ENCODE assay signal across 25 cellular contexts in genomic region chr13:56349866-56350265, GRCh38.
"Had no signal": no experiment of that assay in that cellular context is flagged by ENCODE, and none has a peak within 500 bp of the region (broad histone marks: within the 10 kb centered on the region; RNA-seq: fewer than 3 reads in every experiment).

No MANE protein-coding gene starts in this region.

- ATAC-seq: naive thymus-derived CD8-positive, alpha-beta T cell; natural killer cell treated with Interleukin-12 subunit alpha and Interleukin-12 subunit beta and Interleukin-15 and Interleukin-18, amount 100 ng/mL, for 72 hours; pancreas; right cardiac atrium; right lobe of liver; stimulated activated memory B cell treated with anti-CD40 and anti-IgM and Interleukin-4, amounts not matched to agents 10 μg/mL and 1 μg/mL and 100 μg/mL, for 72 hours; stimulated activated naive CD8-positive, alpha-beta T cell treated with anti-CD3 and anti-CD28 coated beads, Interleukin-15, amount 100 ng/mL, for 72 hours; stimulated activated naive CD8-positive, alpha-beta T cell treated with anti-CD3 and anti-CD28 coated beads, Interleukin-15, Interleukin-2, amounts not matched to agents 100 U/mL and 50 U/mL, for 24 hours; upper lobe of right lung had no signal

- DNase-seq: naive thymus-derived CD8-positive, alpha-beta T cell; nephron progenitor cell; nucleus accumbens; pancreas; right cardiac atrium; right lobe of liver; sigmoid colon; small intestine; spleen; stimulated activated CD4-positive, alpha-beta T cell treated with anti-CD3 and anti-CD28 coated beads, Interleukin-12 subunit alpha, Interleukin-12 subunit beta, amount 100 ng/mL, for 4 hours; stimulated activated CD4-positive, alpha-beta T cell treated with anti-CD3 and anti-CD28 coated beads, Interleukin-1b, Interleukin-23, amount 100 ng/mL, for 48 hours; stimulated activated CD4-positive, alpha-beta T cell treated with anti-CD3 and anti-CD28 coated beads, Interleukin-4, amount 100 ng/mL, for 1 hour; stimulated activated CD4-positive, alpha-beta T cell treated with anti-CD3 and anti-CD28 coated beads, Interleukin-4, amount 100 ng/mL, for 4 hours; stimulated activated CD8-positive, alpha-beta memory T cell treated with anti-CD3 and anti-CD28 coated beads, Interleukin-4, amount 100 ng/mL, for 48 hours; stimulated activated naive CD4-positive, alpha-beta T cell; stimulated activated naive CD8-positive, alpha-beta T cell treated with anti-CD3 and anti-CD28 coated beads, Interleukin-15, amount 100 ng/mL, for 72 hours; stimulated activated naive CD8-positive, alpha-beta T cell treated with anti-CD3 and anti-CD28 coated beads, Interleukin-15, Interleukin-2, amounts not matched to agents 100 U/mL and 50 U/mL, for 24 hours; substantia nigra; testis; tibial artery; transverse colon; upper lobe of right lung; uterus had no signal
